ENCODE assay signal across 18 cellular contexts in genomic region chr16:22035094-22035675, GRCh38. TPM values are rescaled to one million over a fixed set of nuclear protein-coding genes. Genes with fewer than 3 reads are reported as not detected.
DNase-seq lines count a peak whose midpoint lies in the region; ATAC-seq and TF ChIP-seq lines count a peak whose summit lies in the region.
"Had no signal": no experiment of that assay in that cellular context is flagged by ENCODE, and none has a peak within 500 bp of the region (broad histone marks: within the 10 kb centered on the region; RNA-seq: fewer than 3 reads in every experiment).

No MANE protein-coding gene starts in this region.

- H3K4me1 Mint-ChIP-seq in T-helper 17 cell = peaks cover 32% of the 10 kb centered on the region
- H3K4me1 Mint-ChIP-seq in stimulated activated memory B cell treated with anti-CD40 and anti-IgM and Interleukin-4, amounts not matched to agents 10 μg/mL and 1 μg/mL and 100 μg/mL, for 72 hours = peaks cover 22% of the 10 kb centered on the region

- H3K9me3 Mint-ChIP-seq in activated naive CD4-positive, alpha-beta T cell treated with anti-CD3 and anti-CD28 coated beads, Interleukin-2, amount 50 U/mL, for 72 hours = no peaks in the 10 kb centered on the region
- no peaks in the 10 kb centered on the region for H3K9me3 Mint-ChIP-seq in stimulated activated memory B cell treated with anti-CD40 and anti-IgM and Interleukin-4, amounts not matched to agents 10 μg/mL and 1 μg/mL and 100 μg/mL, for 72 hours
- H3K9me3 Mint-ChIP-seq: activated T-cell treated with anti-CD3 and anti-CD28 coated beads, Interleukin-2, amount 50 U/mL, for 4 hours had no signal

- no peaks in the 10 kb centered on the region for H3K27me3 ChIP-seq in A673 (replicated peaks; ENCODE audit: insufficient read depth, low read depth, low read length, poor library complexity)

- POLR2A ChIA-PET in A673 (lab: Charles Lee; ENCODE audit: low non-redundant PET) = interaction anchor here (0.7 kb wide), 1 partner anchor 109 kb away, joined by 18 read pairs; no protein-coding TSS in a partner anchor

- no peak for DNase-seq in activated naive CD4-positive, alpha-beta T cell treated with anti-CD3 and anti-CD28 coated beads, Interleukin-2, amount 50 U/mL, for 72 hours (ENCODE audit: low spot score in 2 of 2)
- no peak for DNase-seq in activated naive CD4-positive, alpha-beta T cell (lab: John Stamatoyannopoulos, UW)
- DNase-seq in GM19238 (ENCODE audit: insufficient read length, low spot score) = peak; percentile 11
- DNase-seq in T-helper 17 cell = no peak
- DNase-seq in head of caudate nucleus = no peak
- DNase-seq in NCI-H446 (lab: John Stamatoyannopoulos, UW) = no peak
- DNase-seq in A673 (ENCODE audit: low spot score) = no peak
- DNase-seq: activated CD4-positive, CD25-positive, alpha-beta regulatory T cell treated with anti-CD3 and anti-CD28 coated beads, Interleukin-2, amount 50 U/mL, for 72 hours; activated T-cell treated with anti-CD3 and anti-CD28 coated beads, Interleukin-2, amount 50 U/mL, for 4 hours; amygdala; NCI-H1694; NCI-H510A treated with DMSO at 0.1 percent for 48 hours; stimulated activated CD4-positive, alpha-beta T cell treated with anti-CD3 and anti-CD28 coated beads, Interleukin-4, amount 100 ng/mL, for 1 hour had no signal

- no peak overlapping the region for H3K4me3 ChIP-seq in A673 (ENCODE audit: low read depth, low read length, poor library complexity, severe bottlenecking)

- no TSS peak for BruUV-seq in A673 (replicated peaks; lab: Mats Ljungman, UMichigan)

- no peak overlapping the region for H3K4me3 Mint-ChIP-seq in T-helper 17 cell
- peak overlapping the region; percentile 10 for H3K4me3 Mint-ChIP-seq in stimulated activated memory B cell treated with anti-CD40 and anti-IgM and Interleukin-4, amounts not matched to agents 10 μg/mL and 1 μg/mL and 100 μg/mL, for 72 hours
- H3K4me3 Mint-ChIP-seq: activated T-cell treated with anti-CD3 and anti-CD28 coated beads, Interleukin-2, amount 50 U/mL, for 4 hours had no signal

- H3K27ac Mint-ChIP-seq in activated naive CD4-positive, alpha-beta T cell treated with anti-CD3 and anti-CD28 coated beads, Interleukin-2, amount 50 U/mL, for 72 hours = no peak overlapping the region
- peak overlapping the region; percentile 56 for H3K27ac Mint-ChIP-seq in T-helper 17 cell
- H3K27ac Mint-ChIP-seq in stimulated activated memory B cell treated with anti-CD40 and anti-IgM and Interleukin-4, amounts not matched to agents 10 μg/mL and 1 μg/mL and 100 μg/mL, for 72 hours = peak overlapping the region; percentile 52

- no peaks in the 10 kb centered on the region for H3K36me3 ChIP-seq in A673 (ENCODE audit: insufficient read depth, low read length, poor library complexity, severe bottlenecking)

- peak; percentile 31 to 53 for ATAC-seq in activated naive CD4-positive, alpha-beta T cell treated with anti-CD3 and anti-CD28 coated beads, Interleukin-2, amount 50 U/mL, for 72 hours
- no peak for ATAC-seq in T-helper 17 cell
- ATAC-seq in stimulated activated memory B cell treated with anti-CD40 and anti-IgM and Interleukin-4, amounts not matched to agents 10 μg/mL and 1 μg/mL and 100 μg/mL, for 72 hours = peak; percentile 68
- ATAC-seq: activated T-cell treated with anti-CD3 and anti-CD28 coated beads, Interleukin-2, amount 50 U/mL, for 4 hours had no signal

- CTCF ChIA-PET in A673 (lab: Charles Lee) = no interaction called here

- H3K36me3 Mint-ChIP-seq in activated naive CD4-positive, alpha-beta T cell treated with anti-CD3 and anti-CD28 coated beads, Interleukin-2, amount 50 U/mL, for 72 hours = peaks cover 0 to 7% of the 10 kb centered on the region in 2 donors
- H3K36me3 Mint-ChIP-seq in T-helper 17 cell (ENCODE audit: low read depth) = no peaks in the 10 kb centered on the region
- peaks cover 49% of the 10 kb centered on the region for H3K36me3 Mint-ChIP-seq in stimulated activated memory B cell treated with anti-CD40 and anti-IgM and Interleukin-4, amounts not matched to agents 10 μg/mL and 1 μg/mL and 100 μg/mL, for 72 hours

- no peak overlapping the region for H3K27ac ChIP-seq in A673 (ENCODE audit: low read depth, low read length, poor library complexity, severe bottlenecking)

- no peaks in the 10 kb centered on the region for H3K27me3 Mint-ChIP-seq in T-helper 17 cell
- no peaks in the 10 kb centered on the region for H3K27me3 Mint-ChIP-seq in stimulated activated memory B cell treated with anti-CD40 and anti-IgM and Interleukin-4, amounts not matched to agents 10 μg/mL and 1 μg/mL and 100 μg/mL, for 72 hours

- H3K9me3 ChIP-seq in T-helper 17 cell (ENCODE audit: control insufficient read depth, low read length, poor library complexity, severe bottlenecking) = no peaks in the 10 kb centered on the region
- no peaks in the 10 kb centered on the region for H3K9me3 ChIP-seq in A673 (ENCODE audit: low read depth, low read length, poor library complexity, severe bottlenecking)

- intact Hi-C loops in head of caudate nucleus (cut with DNase I) = no loop called here
- intact Hi-C loops in A673 (cut with micrococcal nuclease; ENCODE audit: unreplicated experiment) = no loop called here

- no peaks in the 10 kb centered on the region for H3K4me1 ChIP-seq in A673 (ENCODE audit: insufficient read depth, low read length, poor library complexity, severe bottlenecking)

- no peak for TF ChIP-seq CTCF in A673 (conservative IDR thresholded peaks at IDR 0.05; ENCODE audit: low read depth, low read length)

RNA-seq across cellular contexts. Expression of gene MOSMO, which starts 27.3 kb away (rescaled TPM):
- total RNA-seq in activated naive CD4-positive, alpha-beta T cell treated with anti-CD3 and anti-CD28 coated beads, Interleukin-2, amount 50 U/mL, for 72 hours = 10 to 100 TPM in 1 of 2 donors, 1 to 10 TPM in 1; 9.2 to 11.8 TPM
- total RNA-seq in T-helper 17 cell (1 to 10 TPM; 6.2 to 8.6 TPM), A673 (2021) (13.1 and 14.6 TPM in 2 replicates)

RNA-seq across cellular contexts. Expression of gene PDZD9, which starts 34.3 kb away (rescaled TPM):
- total RNA-seq in activated naive CD4-positive, alpha-beta T cell treated with anti-CD3 and anti-CD28 coated beads, Interleukin-2, amount 50 U/mL, for 72 hours = not detected
- total RNA-seq in T-helper 17 cell = not detected
- not detected in 2 replicates for total RNA-seq in A673 (2021)
- total RNA-seq: activated T-cell treated with anti-CD3 and anti-CD28 coated beads, Interleukin-2, amount 50 U/mL, for 4 hours; endothelial cell of umbilical vein; LHCN-M2; mesenteric fat pad; urinary bladder had no signal

RNA-seq across cellular contexts. Expression of gene VWA3A, which starts 57.2 kb away (rescaled TPM):
- under 1 TPM; 0.11 to 0.23 TPM for total RNA-seq in activated naive CD4-positive, alpha-beta T cell treated with anti-CD3 and anti-CD28 coated beads, Interleukin-2, amount 50 U/mL, for 72 hours
- total RNA-seq in T-helper 17 cell = under 1 TPM; 0.16 to 0.90 TPM
- 0.57 and 0.64 TPM in 2 replicates for total RNA-seq in A673 (2021)
- total RNA-seq: LHCN-M2 had no signal

Comparison
In these comparisons a context has a peak if more than half of its experiments do, and no peak if none do; other contexts are left out.
1. H3K27ac Mint-ChIP-seq: peak in T-helper 17 cell (single experiment) and stimulated activated memory B cell treated with anti-CD40 and anti-IgM and Interleukin-4, amounts not matched to agents 10 μg/mL and 1 μg/mL and 100 μg/mL, for 72 hours (single experiment); none in activated naive CD4-positive, alpha-beta T cell treated with anti-CD3 and anti-CD28 coated beads, Interleukin-2, amount 50 U/mL, for 72 hours (0 of 2).